In genomic region chr3:152860736-152861135, GRCh38 we compare ENCODE assay signal across 2 cellular contexts.
TF ChIP-seq lines count a peak whose summit lies in the region.

No MANE protein-coding gene starts in this region.

TF ChIP-seq in HCT116, 20 proteins besides CTCF, POLR2A, EP300 and RAD21:
- no peak for TF ChIP-seq ELF1 (IDR thresholded peaks at IDR 0.05; ENCODE audit: borderline replicate concordance, low read depth)
- TF ChIP-seq, protein P1, sequence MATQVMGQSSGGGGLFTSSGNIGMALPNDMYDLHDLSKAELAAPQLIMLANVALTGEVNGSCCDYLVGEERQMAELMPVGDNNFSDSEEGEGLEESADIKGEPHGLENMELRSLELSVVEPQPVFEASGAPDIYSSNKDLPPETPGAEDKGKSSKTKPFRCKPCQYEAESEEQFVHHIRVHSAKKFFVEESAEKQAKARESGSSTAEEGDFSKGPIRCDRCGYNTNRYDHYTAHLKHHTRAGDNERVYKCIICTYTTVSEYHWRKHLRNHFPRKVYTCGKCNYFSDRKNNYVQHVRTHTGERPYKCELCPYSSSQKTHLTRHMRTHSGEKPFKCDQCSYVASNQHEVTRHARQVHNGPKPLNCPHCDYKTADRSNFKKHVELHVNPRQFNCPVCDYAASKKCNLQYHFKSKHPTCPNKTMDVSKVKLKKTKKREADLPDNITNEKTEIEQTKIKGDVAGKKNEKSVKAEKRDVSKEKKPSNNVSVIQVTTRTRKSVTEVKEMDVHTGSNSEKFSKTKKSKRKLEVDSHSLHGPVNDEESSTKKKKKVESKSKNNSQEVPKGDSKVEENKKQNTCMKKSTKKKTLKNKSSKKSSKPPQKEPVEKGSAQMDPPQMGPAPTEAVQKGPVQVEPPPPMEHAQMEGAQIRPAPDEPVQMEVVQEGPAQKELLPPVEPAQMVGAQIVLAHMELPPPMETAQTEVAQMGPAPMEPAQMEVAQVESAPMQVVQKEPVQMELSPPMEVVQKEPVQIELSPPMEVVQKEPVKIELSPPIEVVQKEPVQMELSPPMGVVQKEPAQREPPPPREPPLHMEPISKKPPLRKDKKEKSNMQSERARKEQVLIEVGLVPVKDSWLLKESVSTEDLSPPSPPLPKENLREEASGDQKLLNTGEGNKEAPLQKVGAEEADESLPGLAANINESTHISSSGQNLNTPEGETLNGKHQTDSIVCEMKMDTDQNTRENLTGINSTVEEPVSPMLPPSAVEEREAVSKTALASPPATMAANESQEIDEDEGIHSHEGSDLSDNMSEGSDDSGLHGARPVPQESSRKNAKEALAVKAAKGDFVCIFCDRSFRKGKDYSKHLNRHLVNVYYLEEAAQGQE (IDR thresholded peaks at IDR 0.05; ENCODE audit: low read depth) = no peak
- TF ChIP-seq TCF7L2 (IDR thresholded peaks at IDR 0.05; ENCODE audit: borderline replicate concordance, extremely low read depth, insufficient read depth, insufficient read length) = no peak
- no peak for TF ChIP-seq SRF (IDR thresholded peaks at IDR 0.05; ENCODE audit: low read depth)
- no peak for TF ChIP-seq POLR2AphosphoS5 (IDR thresholded peaks at IDR 0.05; ENCODE audit: low read depth, low read length)
- no peak for TF ChIP-seq ZFX (IDR thresholded peaks at IDR 0.05)
- no peak for TF ChIP-seq EZH2phosphoT487 (IDR thresholded peaks at IDR 0.05; ENCODE audit: borderline replicate concordance)
- no peak for TF ChIP-seq FOSL1 (IDR thresholded peaks at IDR 0.05; ENCODE audit: low read depth)
- no peak for TF ChIP-seq ZNF274 (IDR thresholded peaks at IDR 0.05; ENCODE audit: low read depth, low read length)
TF ChIP-seq in HCT116: peak in this region for 0.

TF ChIP-seq in H1, 55 proteins besides CTCF, POLR2A, EP300 and RAD21:
- no peak for TF ChIP-seq ASH2L (IDR thresholded peaks at IDR 0.05; ENCODE audit: low read length)
- no peak for TF ChIP-seq CTBP2 (IDR thresholded peaks at IDR 0.05; ENCODE audit: borderline replicate concordance, insufficient read depth, insufficient read length, low read length)
- TF ChIP-seq TCF12 (IDR thresholded peaks at IDR 0.05; ENCODE audit: low read depth, low read length) = no peak
- no peak for TF ChIP-seq BACH1 (IDR thresholded peaks at IDR 0.05; ENCODE audit: low read length)
- no peak for TF ChIP-seq KDM1A (IDR thresholded peaks at IDR 0.05; ENCODE audit: borderline replicate concordance, low read length)
- TF ChIP-seq POLR2AphosphoS5 (IDR thresholded peaks at IDR 0.05; ENCODE audit: low read depth, low read length) = no peak
- TF ChIP-seq, protein P2, sequence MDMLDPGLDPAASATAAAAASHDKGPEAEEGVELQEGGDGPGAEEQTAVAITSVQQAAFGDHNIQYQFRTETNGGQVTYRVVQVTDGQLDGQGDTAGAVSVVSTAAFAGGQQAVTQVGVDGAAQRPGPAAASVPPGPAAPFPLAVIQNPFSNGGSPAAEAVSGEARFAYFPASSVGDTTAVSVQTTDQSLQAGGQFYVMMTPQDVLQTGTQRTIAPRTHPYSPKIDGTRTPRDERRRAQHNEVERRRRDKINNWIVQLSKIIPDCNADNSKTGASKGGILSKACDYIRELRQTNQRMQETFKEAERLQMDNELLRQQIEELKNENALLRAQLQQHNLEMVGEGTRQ (IDR thresholded peaks at IDR 0.05; ENCODE audit: low read length) = no peak
- no peak for TF ChIP-seq HDAC6 (IDR thresholded peaks at IDR 0.05; ENCODE audit: low read depth, low read length)
- no peak for TF ChIP-seq KDM4A (IDR thresholded peaks at IDR 0.05; ENCODE audit: low read depth, low read length, severe bottlenecking)
- TF ChIP-seq CREB1 (IDR thresholded peaks at IDR 0.05) = no peak
- TF ChIP-seq SIN3A (conservative IDR thresholded peaks at IDR 0.05 in 1 of 2, IDR thresholded peaks at IDR 0.05 in 1 of 2; ENCODE audit: low read depth in 1 of 2, low read length in 2 of 2) = no peak
- no peak for TF ChIP-seq EGR1 (IDR thresholded peaks at IDR 0.05; ENCODE audit: borderline replicate concordance, low read depth, low read length)
- no peak for TF ChIP-seq TBP (IDR thresholded peaks at IDR 0.05; ENCODE audit: low read depth, low read length)
